Comparison of ENCODE assay signal across 1 cellular context in genomic region chr19:12064266-12065099, GRCh38.
TF ChIP-seq lines count a peak whose summit lies in the region.

ZNF844 (plus strand) TSS chr19:12064731; CDS start chr19:12064874, 143 bp downstream.

TF ChIP-seq in HepG2, 621 proteins besides CTCF, POLR2A, EP300 and RAD21 (continued from another document):
- TF ChIP-seq HMGXB3 (CRISPR knock-in tag; IDR thresholded peaks at IDR 0.05; ENCODE audit: borderline replicate concordance) (no peak), CENPX (CRISPR knock-in tag; IDR thresholded peaks at IDR 0.05) (no peak), HOXA9 (CRISPR knock-in tag; IDR thresholded peaks at IDR 0.05; ENCODE audit: borderline replicate concordance) (no peak), ZSCAN9 (CRISPR knock-in tag; IDR thresholded peaks at IDR 0.05; ENCODE audit: borderline replicate concordance) (0 out of 2 replicates have a peak, but pooled peaks have one; percentile 28), ZNF850 (CRISPR knock-in tag; conservative IDR thresholded peaks at IDR 0.05) (no peak), ZNF552 (CRISPR knock-in tag; IDR thresholded peaks at IDR 0.05; ENCODE audit: borderline replicate concordance) (no peak), PHF8 (CRISPR knock-in tag; IDR thresholded peaks at IDR 0.05) (peak; percentile 77), ZFP62 (CRISPR knock-in tag; IDR thresholded peaks at IDR 0.05) (no peak), REL (CRISPR knock-in tag; conservative IDR thresholded peaks at IDR 0.05) (no peak), ZNF691 (CRISPR knock-in tag; IDR thresholded peaks at IDR 0.05; ENCODE audit: borderline replicate concordance, low read depth) (no peak), THAP7 (CRISPR knock-in tag; IDR thresholded peaks at IDR 0.05) (no peak), ZBED4 (CRISPR knock-in tag; IDR thresholded peaks at IDR 0.05; ENCODE audit: borderline replicate concordance) (no peak), ELK4 (CRISPR knock-in tag; IDR thresholded peaks at IDR 0.05; ENCODE audit: borderline replicate concordance) (no peak), PHF21A (CRISPR knock-in tag; IDR thresholded peaks at IDR 0.05) (no peak), ZNF350 (CRISPR knock-in tag; IDR thresholded peaks at IDR 0.05; ENCODE audit: borderline replicate concordance, low read depth) (no peak), ZNF3 (CRISPR knock-in tag; IDR thresholded peaks at IDR 0.05) (no peak), ZIK1 (CRISPR knock-in tag; IDR thresholded peaks at IDR 0.05; ENCODE audit: borderline replicate concordance, low read depth) (no peak), ZBTB34 (CRISPR knock-in tag; IDR thresholded peaks at IDR 0.05) (no peak), HNRNPUL1 (IDR thresholded peaks at IDR 0.05; ENCODE audit: low read depth, low read length) (no peak), AFF4 (CRISPR knock-in tag; IDR thresholded peaks at IDR 0.05) (no peak), SSRP1 (CRISPR knock-in tag; IDR thresholded peaks at IDR 0.05) (no peak), AGO1 (IDR thresholded peaks at IDR 0.05; ENCODE audit: low read depth, low read length, poor library complexity, severe bottlenecking) (no peak), NCOR1 (IDR thresholded peaks at IDR 0.05; ENCODE audit: borderline replicate concordance, low read length) (no peak; the same call in 1 of the 2 replicates), RCOR2 (CRISPR knock-in tag; IDR thresholded peaks at IDR 0.05) (no peak), RFXANK (CRISPR knock-in tag; IDR thresholded peaks at IDR 0.05) (no peak), ZBTB10 (CRISPR knock-in tag; IDR thresholded peaks at IDR 0.05; ENCODE audit: borderline replicate concordance) (peak; percentile 34; the same call in 1 of the 2 replicates), ZNF724P (CRISPR knock-in tag; IDR thresholded peaks at IDR 0.05; ENCODE audit: borderline replicate concordance) (no peak), NCOA5 (CRISPR knock-in tag; IDR thresholded peaks at IDR 0.05) (no peak)
